Comparison of ENCODE assay signal across 16 cellular contexts in genomic region chr7:137996871-137997270, GRCh38. TPM values are rescaled to one million over a fixed set of nuclear protein-coding genes. Genes with fewer than 3 reads are reported as not detected.
DNase-seq lines count a peak whose midpoint lies in the region; ATAC-seq, FAIRE-seq and TF ChIP-seq lines count a peak whose summit lies in the region.
"Had no signal": no experiment of that assay in that cellular context is flagged by ENCODE, and none has a peak within 500 bp of the region (broad histone marks: within the 10 kb centered on the region; RNA-seq: fewer than 3 reads in every experiment).

No MANE protein-coding gene starts in this region.

- no peak overlapping the region for H3K4me3 ChIP-seq in HepG2 (replicated peaks in 1 of 3; ENCODE audit: insufficient read depth in 1 of 3, low read depth in 2 of 3, low read length in 3 of 3)
- H3K4me3 ChIP-seq in right lobe of liver: no peak overlapping the region
- peak overlapping the region; percentile 62 for H3K4me3 ChIP-seq in GM12878

- H3K27me3 ChIP-seq in HepG2 (ENCODE audit: control insufficient read depth in 1 of 2, insufficient read depth in 2 of 2, low read length in 2 of 2) (no peaks in the 10 kb centered on the region; a peak in 1 of 5 replicates), right lobe of liver (no peaks in the 10 kb centered on the region), GM12878 (replicated peaks in 1 of 2; ENCODE audit: control insufficient read depth in 2 of 2, insufficient read depth in 2 of 2, low read length in 1 of 2) (no peaks in the 10 kb centered on the region)

- POLR2A ChIA-PET in HepG2 (lab: Yijun Ruan, JAX) (no interaction called here), GM12878 (lab: Charles Lee) (interaction anchor here (1.1 to 8.0 kb wide), 5 partner anchors 9 to 62 kb away, joined by 3 to 127 read pairs (median 11); no protein-coding TSS in a partner anchor)

- no peak for TF ChIP-seq RAD21 in HepG2 (CRISPR knock-in tag; IDR thresholded peaks at IDR 0.05)
- no peak for TF ChIP-seq RAD21 in GM12878 (IDR thresholded peaks at IDR 0.05; ENCODE audit: insufficient read depth, low read depth, low read length)

- DNase-seq in HepG2 (ENCODE audit: low spot score): no peak
- no peak for DNase-seq in right lobe of liver
- no peak for DNase-seq in GM12878 (ENCODE audit: low read depth, low spot score)
- DNase-seq in neural crest cell (ENCODE audit: low read depth, low spot score): no peak
- DNase-seq in effector CD8-positive, alpha-beta T cell (lab: John Stamatoyannopoulos, UW): no peak
- no peak for DNase-seq in stimulated activated CD4-positive, alpha-beta T cell treated with anti-CD3 and anti-CD28 coated beads, Interleukin-15, amount 100 ng/mL, for 24 hours
- no peak for DNase-seq in GM13977 (ENCODE audit: low spot score)
- DNase-seq in G401 (ENCODE audit: low spot score): no peak
- DNase-seq: DMS79 treated with DMSO at 0.1 percent for 48 hours; naive thymus-derived CD4-positive, alpha-beta T cell; NCI-H1105; small intestine had no signal

- SMC1A ChIA-PET in GM12878 (lab: Charles Lee; ENCODE audit: uncharacterized antibody, unreplicated experiment): interaction anchor here (0.6 to 23.6 kb wide), 7 partner anchors 5 to 1795 kb away, joined by 3 to 516 read pairs (median 6); partner anchors contain the start of gene CREB3L2

- RAD21 ChIA-PET in GM12878 (lab: Charles Lee; ENCODE audit: unreplicated experiment): interaction anchor here (1.4 to 18.3 kb wide), 7 partner anchors 9 to 92 kb away, joined by 4 to 340 read pairs (median 12); no protein-coding TSS in a partner anchor

- peak overlapping the region; percentile 50 for H3K4me2 ChIP-seq in HepG2 (ENCODE audit: low read depth, low read length)
- peak overlapping the region; percentile 83 for H3K4me2 ChIP-seq in GM12878 (ENCODE audit: control insufficient read depth, insufficient read depth)

- peak overlapping the region; percentile 59 for H3K4me3 Mint-ChIP-seq in neural crest cell
- H3K4me3 Mint-ChIP-seq: activated naive CD4-positive, alpha-beta T cell treated with anti-CD3 and anti-CD28 coated beads, Interleukin-2, amount 50 U/mL, for 24 hours had no signal

- no peak for FAIRE-seq in HepG2 (lab: Jason Lieb, UNC)
- FAIRE-seq in GM12878 (lab: Jason Lieb, UNC): no peak
- FAIRE-seq: GM12892, keratinocyte, small intestine, urothelium cell line had no signal

- peaks cover 76% of the 10 kb centered on the region for H3K4me1 ChIP-seq in HepG2 (ENCODE audit: insufficient read depth, low read length)
- H3K4me1 ChIP-seq in right lobe of liver: peaks cover 0 to 22% (median 9%) of the 10 kb centered on the region in 4 donors
- H3K4me1 ChIP-seq in GM12878 (ENCODE audit: control insufficient read depth, insufficient read depth, low read length): peaks cover 38% of the 10 kb centered on the region

- 79% methylated on average over 3 of the region's 3 CpGs for WGBS in HepG2 (ENCODE audit: low lambda C conversion rate)
- WGBS in right lobe of liver (ENCODE audit: insufficient coverage, low coverage, low lambda C conversion rate, missing lambda C conversion rate): 44% methylated on average over 3 of the region's 3 CpGs
- 69% methylated on average over 3 of the region's 3 CpGs for WGBS in GM12878 (ENCODE audit: insufficient coverage, insufficient replicate concordance, low lambda C conversion rate, missing lambda C conversion rate)

- H4K20me1 ChIP-seq in HepG2 (ENCODE audit: insufficient read depth, low read length) (peaks cover 11% of the 10 kb centered on the region), GM12878 (ENCODE audit: control insufficient read depth, insufficient read depth) (no peaks in the 10 kb centered on the region)

- CTCF ChIA-PET in HepG2 (lab: Yijun Ruan, JAX; ENCODE audit: low intra/inter-chr PET ratio, low total read pairs) (no interaction called here), GM12878 (lab: Yijun Ruan, JAX) (interaction anchor here (0.8 to 22.6 kb wide), 4 partner anchors 8 to 106 kb away, joined by 3 to 704 read pairs (median 151); partner anchors contain the start of gene CREB3L2)

- no peak overlapping the region for H2AFZ ChIP-seq in HepG2 (ENCODE audit: low read length)
- no peak overlapping the region for H2AFZ ChIP-seq in GM12878 (ENCODE audit: control insufficient read depth, low read depth, low read length)

- TF ChIP-seq EP300 in HepG2 (IDR thresholded peaks at IDR 0.05; ENCODE audit: low read depth in 2 of 2, low read length in 2 of 2): no peak
- no peak for TF ChIP-seq EP300 in HepG2 (CRISPR knock-in tag; IDR thresholded peaks at IDR 0.05; ENCODE audit: borderline replicate concordance)
- no peak for TF ChIP-seq EP300 in GM12878 (IDR thresholded peaks at IDR 0.05; ENCODE audit: borderline replicate concordance in 1 of 2, control insufficient read depth in 1 of 2, low read depth in 2 of 2, low read length in 2 of 2)

- peaks cover 7% of the 10 kb centered on the region for H3K36me3 Mint-ChIP-seq in neural crest cell (ENCODE audit: low read depth)
- H3K36me3 Mint-ChIP-seq: activated naive CD4-positive, alpha-beta T cell treated with anti-CD3 and anti-CD28 coated beads, Interleukin-2, amount 50 U/mL, for 24 hours had no signal

- H3K9me3 ChIP-seq in HepG2 (ENCODE audit: low read length): no peaks in the 10 kb centered on the region
- H3K9me3 ChIP-seq in right lobe of liver: no peaks in the 10 kb centered on the region
- no peaks in the 10 kb centered on the region for H3K9me3 ChIP-seq in GM12878 (replicated peaks; ENCODE audit: control insufficient read depth, insufficient read depth, low read length)

- intact Hi-C loops in HepG2 (cut with micrococcal nuclease; ENCODE audit: unreplicated experiment) (no loop called here), right lobe of liver (cut with DNase I) (no loop called here), GM12878 (cut with micrococcal nuclease; ENCODE audit: unreplicated experiment) (no loop called here)

- H3K9ac ChIP-seq in HepG2 (ENCODE audit: insufficient read depth, low read depth, low read length) (no peak overlapping the region), GM12878 (ENCODE audit: control insufficient read depth, insufficient read depth, low read length) (peak overlapping the region; percentile 41; the same call in 1 of the 2 replicates)

- in situ Hi-C loops in HepG2 (cut with HindIII; ENCODE audit: extremely low pct_ligation_motif_present, low pct_unique_long_range_greater_than_20kb): no loop called here
- in situ Hi-C loops in GM12878 (cut with MboI): no loop called here
- in situ Hi-C loops in GM13977 (cut with MboI; ENCODE audit: low pct_unique_long_range_greater_than_20kb, low sequenced_read_pairs, unreplicated experiment): no loop called here
- in situ Hi-C loops in G401 (cut with HindIII; ENCODE audit: low sequenced_read_pairs): no loop called here

- H3K4me1 Mint-ChIP-seq in neural crest cell: peaks cover 50% of the 10 kb centered on the region

- peaks cover 97% of the 10 kb centered on the region for H3K79me2 ChIP-seq in HepG2 (ENCODE audit: insufficient read depth, low read length)
- H3K79me2 ChIP-seq in GM12878 (ENCODE audit: control insufficient read depth, insufficient read depth, low read length): peaks cover 98% of the 10 kb centered on the region

- no TSS peak for BruUV-seq in HepG2 (replicated peaks; lab: Mats Ljungman, UMichigan)
- no TSS peak for BruUV-seq in GM12878 (replicated peaks; lab: Mats Ljungman, UMichigan)

- H3K27ac ChIP-seq in HepG2 (ENCODE audit: extremely low read length, insufficient read depth, low read length) (peak overlapping the region; percentile 17), right lobe of liver (no peak overlapping the region), GM12878 (ENCODE audit: control insufficient read depth, insufficient read depth) (peak overlapping the region; percentile 67; the same call in 1 of the 2 replicates)

- peaks cover 3% of the 10 kb centered on the region in 2 experiments; a peak in 3 of 5 replicates for H3K36me3 ChIP-seq in HepG2 (replicated peaks in 1 of 2; ENCODE audit: control insufficient read depth in 1 of 2, insufficient read depth in 2 of 2, low read length in 2 of 2)
- no peaks in the 10 kb centered on the region for H3K36me3 ChIP-seq in right lobe of liver
- 0 out of 4 replicates have a peak, but pooled peaks cover 0 to 6% of the 10 kb centered on the region in 2 experiments for H3K36me3 ChIP-seq in GM12878 (ENCODE audit: control insufficient read depth in 2 of 2, insufficient read depth in 2 of 2, low read length in 1 of 2)

- TF ChIP-seq CTCF in HepG2 (CRISPR knock-in tag; IDR thresholded peaks at IDR 0.05) (no peak), right lobe of liver (IDR thresholded peaks at IDR 0.05) (no peak), GM12878 (IDR thresholded peaks at IDR 0.05 in 2 of 3, conservative IDR thresholded peaks at IDR 0.05 in 1 of 3; ENCODE audit: control insufficient read depth in 2 of 3, extremely low read depth in 1 of 3, insufficient read depth in 1 of 3, low read depth in 3 of 3, low read length in 3 of 3) (no peak), neural crest cell (conservative IDR thresholded peaks at IDR 0.05) (no peak), GM13977 (IDR thresholded peaks at IDR 0.05; ENCODE audit: extremely low read depth, insufficient read depth, missing control alignments) (no peak)

- ATAC-seq in HepG2 (no peak), right lobe of liver (no peak), GM12878 (no peak)
- ATAC-seq: naive thymus-derived CD4-positive, alpha-beta T cell had no signal

- TF ChIP-seq POLR2A in HepG2 (IDR thresholded peaks at IDR 0.05; ENCODE audit: insufficient read depth in 1 of 2, low read depth in 2 of 2, low read length in 2 of 2) (no peak), right lobe of liver (IDR thresholded peaks at IDR 0.05) (no peak), GM12878 (IDR thresholded peaks at IDR 0.05; ENCODE audit: low read depth, low read length) (no peak)

- no peaks in the 10 kb centered on the region for H3K27me3 Mint-ChIP-seq in neural crest cell (ENCODE audit: low read depth)
- H3K27me3 Mint-ChIP-seq: activated naive CD4-positive, alpha-beta T cell treated with anti-CD3 and anti-CD28 coated beads, Interleukin-2, amount 50 U/mL, for 24 hours; naive thymus-derived CD4-positive, alpha-beta T cell had no signal

- no peak overlapping the region for H3K27ac Mint-ChIP-seq in neural crest cell (ENCODE audit: unreplicated experiment)
- H3K27ac Mint-ChIP-seq: activated naive CD4-positive, alpha-beta T cell treated with anti-CD3 and anti-CD28 coated beads, Interleukin-2, amount 50 U/mL, for 24 hours; naive thymus-derived CD4-positive, alpha-beta T cell had no signal

- no peaks in the 10 kb centered on the region for H3K9me3 Mint-ChIP-seq in neural crest cell
- H3K9me3 Mint-ChIP-seq: activated naive CD4-positive, alpha-beta T cell treated with anti-CD3 and anti-CD28 coated beads, Interleukin-2, amount 50 U/mL, for 24 hours had no signal

RNA-seq across cellular contexts. Expression of gene CREB3L2, which starts 5.0 kb away (rescaled TPM):
- total RNA-seq in HepG2 (2016; rRNA removed; fragmentation: Illumina TruSeq; extraction: Trizol) (22.1 and 26.6 TPM in 2 replicates), right lobe of liver (10 to 100 TPM; 11.5 to 29.9 (median 18.2) TPM), GM12878 (2014; rRNA removed) (13.3 and 16.7 TPM in 2 replicates), GM12878 (2014; rRNA removed; fragmentation: Illumina TruSeq; extraction: Trizol) (17.9 and 18.0 TPM in 2 replicates), GM12878 (2021) (65.2 and 67.1 TPM in 2 replicates), neural crest cell (51.1 and 51.9 TPM in 2 replicates)
- 6.5 and 8.8 TPM in 2 replicates for total RNA-seq in HepG2 (2016; cell fraction: cytosol; rRNA removed; fragmentation: Illumina TruSeq; extraction: Trizol; ENCODE audit: low read depth)
- 21.4 and 26.4 TPM in 2 replicates for total RNA-seq in HepG2 (2016; cell fraction: insoluble cytoplasmic fraction; rRNA removed; fragmentation: Illumina TruSeq; extraction: Trizol)
- 14.1 and 14.5 TPM in 2 replicates for total RNA-seq in HepG2 (2016; cell fraction: membrane; rRNA removed; fragmentation: Illumina TruSeq; extraction: Trizol)
- total RNA-seq in HepG2 (2016; cell fraction: nucleus; rRNA removed; fragmentation: Illumina TruSeq; extraction: Trizol): 53.5 and 54.7 TPM in 2 replicates
- polyA plus RNA-seq in HepG2 (2011; rRNA removed) (39.0 and 41.1 TPM in 2 replicates), GM12878 (2011; rRNA removed) (21.5 and 34.9 TPM in 2 replicates), GM12878 (2014; fragmentation: Illumina TruSeq; extraction: Trizol) (34.5 and 38.4 TPM in 2 replicates), GM12878 (2014; fragmentation: Nextera tagmentation; extraction: Ambion mirVana) (1 to 10 TPM; 6.4 to 8.1 TPM), GM12878 (2014; rRNA removed) (21.8 and 29.4 TPM in 2 replicates), GM12878 (2016; fragmentation: Nextera tagmentation; extraction: Ambion mirVana) (10 to 100 TPM; 30.5 to 37.1 TPM)
- polyA plus RNA-seq in HepG2 (2011; cell fraction: cytosol; rRNA removed): 26.0 and 30.9 TPM in 2 replicates
- 36.5 and 47.2 TPM in 2 replicates for polyA plus RNA-seq in HepG2 (2011; cell fraction: nucleus; rRNA removed)
- 22.8 and 35.4 TPM in 2 replicates for polyA plus RNA-seq in HepG2 (2012)
- 2.4 and 2.7 TPM in 2 replicates for polyA plus RNA-seq in HepG2 (2016; cell fraction: cytosol; fragmentation: Illumina TruSeq; extraction: Trizol; ENCODE audit: low read depth)
- polyA plus RNA-seq in HepG2 (2016; cell fraction: insoluble cytoplasmic fraction; fragmentation: Illumina TruSeq; extraction: Trizol; ENCODE audit: low read depth): 31.2 and 35.1 TPM in 2 replicates
- polyA plus RNA-seq in HepG2 (2016; cell fraction: membrane; fragmentation: Illumina TruSeq; extraction: Trizol; ENCODE audit: low read depth): 5.9 and 6.4 TPM in 2 replicates
- 43.3 and 43.6 TPM in 2 replicates for polyA plus RNA-seq in HepG2 (2016; cell fraction: nucleus; fragmentation: Illumina TruSeq; extraction: Trizol; ENCODE audit: insufficient read depth, low read depth)
- polyA minus RNA-seq in HepG2 (2011; rRNA and poly(A)+ RNA removed; ENCODE audit: low replicate concordance): 32.8 and 173 TPM in 2 replicates
- 58.1 and 61.3 TPM in 2 replicates for polyA minus RNA-seq in HepG2 (2011; cell fraction: cytosol; rRNA and poly(A)+ RNA removed)
- 95.2 and 100 TPM in 2 replicates for polyA minus RNA-seq in HepG2 (2011; cell fraction: nucleus; rRNA and poly(A)+ RNA removed)
- 131 and 139 TPM in 2 replicates for total RNA-seq in GM12878 (2013; cell fraction: nucleolus; rRNA removed)
- polyA plus RNA-seq in GM12878 (2011; ENCODE audit: low read depth): 21.3 TPM
- polyA plus RNA-seq in GM12878 (2011; cell fraction: cytosol; rRNA removed): 25.6 and 30.7 TPM in 2 replicates
- 27.1 and 30.9 TPM in 2 replicates for polyA plus RNA-seq in GM12878 (2011; cell fraction: nucleus; rRNA removed)
- 26.7 and 29.0 TPM in 2 replicates for polyA plus RNA-seq in GM12878 (2012)
- polyA minus RNA-seq in GM12878 (2011; rRNA and poly(A)+ RNA removed): 43.1 and 49.2 TPM in 2 replicates
- 20.9 and 21.9 TPM in 2 replicates for polyA minus RNA-seq in GM12878 (2011; cell fraction: cytosol; rRNA and poly(A)+ RNA removed)
- polyA minus RNA-seq in GM12878 (2011; cell fraction: nucleus; rRNA and poly(A)+ RNA removed): 34.6 and 56.4 TPM in 2 replicates
- 2.3 and 4.1 TPM in 2 replicates for total RNA-seq in G401 (2014; rRNA removed; shearing (Covaris generic))

Comparison
In these comparisons a context has a peak if more than half of its experiments do, and no peak if none do; other contexts are left out.
1. H3K27ac ChIP-seq: peak in HepG2 (single experiment) and GM12878 (single experiment); none in right lobe of liver (0 of 3).